Comparison of ENCODE assay signal across 20 cellular contexts in genomic region chr2:30475542-30475941, GRCh38. TPM values are rescaled to one million over a fixed set of nuclear protein-coding genes. Genes with fewer than 3 reads are reported as not detected.
DNase-seq lines count a peak whose midpoint lies in the region; ATAC-seq and TF ChIP-seq lines count a peak whose summit lies in the region.
"Had no signal": no experiment of that assay in that cellular context is flagged by ENCODE, and none has a peak within 500 bp of the region (broad histone marks: within the 10 kb centered on the region; RNA-seq: fewer than 3 reads in every experiment).

No MANE protein-coding gene starts in this region.

- H3K4me2 ChIP-seq in IMR-90 (ENCODE audit: low read depth, low read length), result no peak overlapping the region
- H3K4me2 ChIP-seq in parathyroid adenoma (ENCODE audit: low read length), result no peak overlapping the region

- TF ChIP-seq CTCF in IMR-90 (conservative IDR thresholded peaks at IDR 0.05; ENCODE audit: low read depth, low read length), result peak; percentile 39
- no peak for TF ChIP-seq CTCF in choroid plexus epithelial cell (conservative IDR thresholded peaks at IDR 0.05; ENCODE audit: low read depth, low read length)
- peak; percentile 9 for TF ChIP-seq CTCF in parathyroid adenoma (IDR thresholded peaks at IDR 0.05)

- no peak for DNase-seq in activated naive CD4-positive, alpha-beta T cell (lab: John Stamatoyannopoulos, UW)
- no peak for DNase-seq in IMR-90
- DNase-seq in choroid plexus epithelial cell (ENCODE audit: low read depth), result peak; percentile 13
- no peak for DNase-seq in NCI-H446 treated with DMSO at 0.1 percent for 48 hours (lab: John Stamatoyannopoulos, UW)
- DNase-seq: activated CD4-positive, alpha-beta memory T cell treated with anti-CD3 and anti-CD28 coated beads for 36 hours; activated naive CD4-positive, alpha-beta T cell treated with anti-CD3 and anti-CD28 coated beads, Interleukin-2, amount 10 ng/mL, durations not matched to agents 7 days and 5 days; activated T-cell treated with anti-CD3 and anti-CD28 coated beads, Interleukin-2, amount 50 U/mL, for 1 hour; body of pancreas; DMS153; Karpas-422; NCI-H526; nephron progenitor cell; SHP77 treated with DMSO at 0.1 percent for 48 hours; stimulated activated CD4-positive, alpha-beta T cell treated with anti-CD3 and anti-CD28 coated beads, Interleukin-4, amount 100 ng/mL, for 4 hours; T-helper 17 cell had no signal

- H3K14ac ChIP-seq in IMR-90 (replicated peaks; ENCODE audit: low read depth, low read length), result no peak overlapping the region

- intact Hi-C loops in IMR-90 (cut with micrococcal nuclease), result loop anchor here (5.0 to 10.0 kb wide), 2 partner anchors 229 to 233 kb away; no protein-coding TSS in a partner anchor

- H3K4me3 ChIP-seq in IMR-90 (ENCODE audit: insufficient read depth, low read depth, low read length) (no peak overlapping the region), choroid plexus epithelial cell (ENCODE audit: low read depth, low read length) (no peak overlapping the region), parathyroid adenoma (ENCODE audit: low read depth, low read length) (no peak overlapping the region)
- H3K4me3 ChIP-seq: body of pancreas, prostate gland had no signal

- H3K79me1 ChIP-seq in IMR-90 (ENCODE audit: low read depth in 1 of 2, low read length in 2 of 2), result peaks cover 29 to 47% of the 10 kb centered on the region in 2 experiments

- no peak overlapping the region; the same call in 1 of the 2 replicates for H4K5ac ChIP-seq in IMR-90 (ENCODE audit: low read depth, low read length)

- H2AK5ac ChIP-seq in IMR-90 (ENCODE audit: low read depth, low read length), result no peak overlapping the region

- peak overlapping the region; percentile 55 for H3K27ac Mint-ChIP-seq in activated naive CD4-positive, alpha-beta T cell treated with anti-CD3 and anti-CD28 coated beads, Interleukin-2, amount 50 U/mL, for 24 hours
- H3K27ac Mint-ChIP-seq: activated CD4-positive, alpha-beta memory T cell treated with anti-CD3 and anti-CD28 coated beads for 36 hours; activated naive CD4-positive, alpha-beta T cell treated with anti-CD3 and anti-CD28 coated beads, Interleukin-2, amount 10 ng/mL, durations not matched to agents 7 days and 5 days; nephron progenitor cell; T-helper 17 cell had no signal

- no peak overlapping the region for H2BK5ac ChIP-seq in IMR-90 (ENCODE audit: low read depth, low read length, poor library complexity, severe bottlenecking)

- no peaks in the 10 kb centered on the region for H4K20me1 ChIP-seq in IMR-90 (ENCODE audit: insufficient read depth, low read length)

- no peak for TF ChIP-seq POLR2A in IMR-90 (IDR thresholded peaks at IDR 0.05; ENCODE audit: low read depth, low read length)

- no peak overlapping the region for H3K4me3 Mint-ChIP-seq in activated naive CD4-positive, alpha-beta T cell treated with anti-CD3 and anti-CD28 coated beads, Interleukin-2, amount 50 U/mL, for 24 hours
- H3K4me3 Mint-ChIP-seq: activated CD4-positive, alpha-beta memory T cell treated with anti-CD3 and anti-CD28 coated beads for 36 hours; activated naive CD4-positive, alpha-beta T cell treated with anti-CD3 and anti-CD28 coated beads, Interleukin-2, amount 10 ng/mL, durations not matched to agents 7 days and 5 days; nephron progenitor cell; T-helper 17 cell had no signal

- POLR2A ChIA-PET in IMR-90 (lab: Charles Lee; ENCODE audit: unreplicated experiment), result interaction anchor here (0.6 kb wide), 1 partner anchor 9 kb away, joined by 3 read pairs; no protein-coding TSS in a partner anchor

- H3K27me3 ChIP-seq in IMR-90 (ENCODE audit: control insufficient read depth, insufficient read depth, low read length), result no peaks in the 10 kb centered on the region
- no peaks in the 10 kb centered on the region for H3K27me3 ChIP-seq in parathyroid adenoma (ENCODE audit: control insufficient read depth, insufficient read depth, low read length)
- H3K27me3 ChIP-seq: body of pancreas had no signal

- H3K79me2 ChIP-seq in parathyroid adenoma, result peaks cover 7% of the 10 kb centered on the region

- peaks cover 2% of the 10 kb centered on the region; the same call in 1 of the 2 replicates for H3K36me3 ChIP-seq in IMR-90 (ENCODE audit: control insufficient read depth, insufficient read depth, low read length)
- no peaks in the 10 kb centered on the region for H3K36me3 ChIP-seq in parathyroid adenoma (ENCODE audit: control insufficient read depth, insufficient read depth, low read length)
- H3K36me3 ChIP-seq: prostate gland had no signal

- no peak overlapping the region for H2AK9ac ChIP-seq in IMR-90 (replicated peaks; ENCODE audit: low read depth, low read length, poor library complexity)

- peaks cover 4% of the 10 kb centered on the region; the same call in 1 of the 2 replicates for H3K9me1 ChIP-seq in IMR-90 (ENCODE audit: insufficient read depth, low read length)

- H2BK20ac ChIP-seq in IMR-90 (ENCODE audit: low read depth, low read length), result no peak overlapping the region

- H2BK15ac ChIP-seq in IMR-90 (ENCODE audit: low read depth, low read length), result no peak overlapping the region

- no TSS peak for BruUV-seq in IMR-90 (replicated peaks; lab: Mats Ljungman, UMichigan)

- H4K91ac ChIP-seq in IMR-90 (ENCODE audit: insufficient read depth, low read depth, low read length), result no peak overlapping the region

- no peak overlapping the region for H3K18ac ChIP-seq in IMR-90 (ENCODE audit: low read depth, low read length)

- H3K4me1 Mint-ChIP-seq in activated naive CD4-positive, alpha-beta T cell treated with anti-CD3 and anti-CD28 coated beads, Interleukin-2, amount 50 U/mL, for 24 hours, result peaks cover 39% of the 10 kb centered on the region
- H3K4me1 Mint-ChIP-seq: nephron progenitor cell had no signal

- H3K9me3 ChIP-seq in IMR-90 (ENCODE audit: control insufficient read depth, insufficient read depth, low read length) (no peaks in the 10 kb centered on the region), parathyroid adenoma (ENCODE audit: control insufficient read depth, low read length) (no peaks in the 10 kb centered on the region)
- H3K9me3 ChIP-seq: body of pancreas, prostate gland had no signal

- H3K9ac ChIP-seq in IMR-90 (ENCODE audit: low read depth, low read length) (peak overlapping the region; percentile 16; the same call in 1 of the 2 replicates), parathyroid adenoma (no peak overlapping the region)

- no peak overlapping the region for H3K27ac ChIP-seq in IMR-90 (ENCODE audit: insufficient read depth, low read length)
- H3K27ac ChIP-seq in parathyroid adenoma, result no peak overlapping the region
- H3K27ac ChIP-seq: body of pancreas, prostate gland had no signal

- CTCF ChIA-PET in IMR-90 (lab: Yijun Ruan, JAX), result interaction anchor here (0.6 to 1.4 kb wide), 6 partner anchors 28 to 248 kb away, joined by 3 to 5 read pairs (median 4); no protein-coding TSS in a partner anchor

- ATAC-seq in IMR-90 (ENCODE audit: low read depth), result 0 out of 2 replicates have a peak, but pooled peaks have one; percentile 29
- no peak for ATAC-seq in GM19397 (IDR thresholded peaks at IDR 0.05; ENCODE audit: unreplicated experiment)
- ATAC-seq in HG03439 (IDR thresholded peaks at IDR 0.05; ENCODE audit: unreplicated experiment), result no peak
- ATAC-seq: body of pancreas, T-helper 17 cell had no signal

- H4K8ac ChIP-seq in IMR-90 (ENCODE audit: low read depth in 2 of 2, low read length in 2 of 2), result no peak overlapping the region

- no peaks in the 10 kb centered on the region for H3K27me3 Mint-ChIP-seq in activated naive CD4-positive, alpha-beta T cell treated with anti-CD3 and anti-CD28 coated beads, Interleukin-2, amount 50 U/mL, for 24 hours
- H3K27me3 Mint-ChIP-seq: activated CD4-positive, alpha-beta memory T cell treated with anti-CD3 and anti-CD28 coated beads for 36 hours; activated naive CD4-positive, alpha-beta T cell treated with anti-CD3 and anti-CD28 coated beads, Interleukin-2, amount 10 ng/mL, durations not matched to agents 7 days and 5 days; T-helper 17 cell had no signal

- dilution Hi-C loops in IMR-90 (cut with HindIII; ENCODE audit: low sequenced_read_pairs, unreplicated experiment), result no loop called here

- in situ Hi-C loops in IMR-90 (cut with MboI; ENCODE audit: low sequenced_read_pairs), result no loop called here

- no peak overlapping the region for H3K56ac ChIP-seq in IMR-90 (ENCODE audit: extremely low read depth, insufficient read depth, low read length)

- no peaks in the 10 kb centered on the region for H3K9me3 Mint-ChIP-seq in activated naive CD4-positive, alpha-beta T cell treated with anti-CD3 and anti-CD28 coated beads, Interleukin-2, amount 50 U/mL, for 24 hours
- H3K9me3 Mint-ChIP-seq: activated CD4-positive, alpha-beta memory T cell treated with anti-CD3 and anti-CD28 coated beads for 36 hours; activated naive CD4-positive, alpha-beta T cell treated with anti-CD3 and anti-CD28 coated beads, Interleukin-2, amount 10 ng/mL, durations not matched to agents 7 days and 5 days had no signal

- H2BK120ac ChIP-seq in IMR-90 (ENCODE audit: low read depth, low read length), result no peak overlapping the region

- H3K4me1 ChIP-seq in IMR-90 (ENCODE audit: control insufficient read depth, insufficient read depth, low read length) (no peaks in the 10 kb centered on the region), parathyroid adenoma (no peaks in the 10 kb centered on the region)
- H3K4me1 ChIP-seq: prostate gland had no signal

- 0 out of 2 replicates have a peak, but pooled peaks have one; percentile 9 for TF ChIP-seq RAD21 in IMR-90 (IDR thresholded peaks at IDR 0.05; ENCODE audit: low read length)

- H3K4ac ChIP-seq in IMR-90 (ENCODE audit: low read depth, low read length), result no peak overlapping the region

- no peak overlapping the region for H3K23ac ChIP-seq in IMR-90 (ENCODE audit: low read depth, low read length)

- H2AFZ ChIP-seq in IMR-90 (replicated peaks; ENCODE audit: low read length, poor library complexity) (no peak overlapping the region), parathyroid adenoma (no peak overlapping the region)

- H3K36me3 Mint-ChIP-seq in activated naive CD4-positive, alpha-beta T cell treated with anti-CD3 and anti-CD28 coated beads, Interleukin-2, amount 50 U/mL, for 24 hours, result peaks cover 12% of the 10 kb centered on the region

TF ChIP-seq in IMR-90, 13 proteins besides CTCF, POLR2A, EP300 and RAD21:
- TF ChIP-seq SMC3 (IDR thresholded peaks at IDR 0.05; ENCODE audit: low read depth, low read length) (peak; percentile 20; the same call in 1 of the 2 replicates), FOS (IDR thresholded peaks at IDR 0.05; ENCODE audit: low read depth, low read length) (no peak)

RNA-seq across cellular contexts. Expression of gene LCLAT1, which starts 28.5 kb away (rescaled TPM):
- 11.5 and 18.3 TPM in 2 replicates for total RNA-seq in IMR-90 (2012; rRNA removed)
- polyA plus RNA-seq in IMR-90 (2012; rRNA removed), result 6.9 and 7.5 TPM in 2 replicates
- 2.3 and 4.8 TPM in 2 replicates for polyA plus RNA-seq in IMR-90 (2012; cell fraction: cytosol; rRNA removed)
- polyA plus RNA-seq in IMR-90 (2012; cell fraction: nucleus; rRNA removed; ENCODE audit: low replicate concordance), result 1.3 and 5.4 TPM in 2 replicates
